19 cellular contexts compared by ENCODE assay signal in genomic region chr17:73598131-73598680, GRCh38.
"Had no signal": no experiment of that assay in that cellular context is flagged by ENCODE, and none has a peak within 500 bp of the region (broad histone marks: within the 10 kb centered on the region; RNA-seq: fewer than 3 reads in every experiment).

No MANE protein-coding gene starts in this region.

- H3K27ac Mint-ChIP-seq: stimulated activated effector memory CD8-positive, alpha-beta T cell treated with anti-CD3 and anti-CD28 coated beads, Interleukin-12 subunit alpha, Interleukin-12 subunit beta, amount 100 ng/mL, for 72 hours had no signal

- H3K36me3 Mint-ChIP-seq: activated naive CD4-positive, alpha-beta T cell treated with anti-CD3 and anti-CD28 coated beads, Interleukin-2, amount 50 U/mL, for 24 hours; stimulated activated effector memory CD8-positive, alpha-beta T cell treated with anti-CD3 and anti-CD28 coated beads, Interleukin-12 subunit alpha, Interleukin-12 subunit beta, amount 100 ng/mL, for 72 hours had no signal

- H3K4me3 Mint-ChIP-seq: activated naive CD4-positive, alpha-beta T cell treated with anti-CD3 and anti-CD28 coated beads, Interleukin-2, amount 50 U/mL, for 24 hours; activated T-cell treated with anti-CD3 and anti-CD28 coated beads, Interleukin-2, amount 50 U/mL, for 4 hours; neural crest cell; stimulated activated effector memory CD8-positive, alpha-beta T cell treated with anti-CD3 and anti-CD28 coated beads, Interleukin-12 subunit alpha, Interleukin-12 subunit beta, amount 100 ng/mL, for 72 hours had no signal

- H3K9me3 Mint-ChIP-seq: activated naive CD4-positive, alpha-beta T cell treated with anti-CD3 and anti-CD28 coated beads, Interleukin-2, amount 50 U/mL, for 24 hours; activated T-cell treated with anti-CD3 and anti-CD28 coated beads, Interleukin-2, amount 50 U/mL, for 4 hours; neural crest cell; stimulated activated effector memory CD8-positive, alpha-beta T cell treated with anti-CD3 and anti-CD28 coated beads, Interleukin-12 subunit alpha, Interleukin-12 subunit beta, amount 100 ng/mL, for 72 hours had no signal

- DNase-seq: activated CD4-positive, alpha-beta T cell treated with anti-CD3 and anti-CD28 coated beads for 1 hour; activated CD4-positive, alpha-beta T cell treated with anti-CD3 and anti-CD28 coated beads, Interleukin-2, amount 50 U/mL, for 48 hours; activated effector memory CD4-positive, alpha-beta T cell treated with Interleukin-2 at 50 U/mL for 16 hours; activated T-cell treated with anti-CD3 and anti-CD28 coated beads, Interleukin-2, amount 50 U/mL, for 4 hours; body of pancreas; central memory CD4-positive, alpha-beta T cell; colonic mucosa; islet precursor cell; pancreas; sigmoid colon; stimulated activated CD4-positive, alpha-beta T cell treated with anti-CD3 and anti-CD28 coated beads, Interleukin-1b, Interleukin-23, amount 100 ng/mL, for 48 hours; T-helper 9 cell; tibial artery; uterus had no signal

- ATAC-seq: activated T-cell treated with anti-CD3 and anti-CD28 coated beads, Interleukin-2, amount 50 U/mL, for 4 hours; body of pancreas; gastroesophageal sphincter; left lung; pancreas; stimulated activated effector memory CD8-positive, alpha-beta T cell treated with anti-CD3 and anti-CD28 coated beads, Interleukin-12 subunit alpha, Interleukin-12 subunit beta, amount 100 ng/mL, for 72 hours had no signal

- H3K27me3 Mint-ChIP-seq: activated naive CD4-positive, alpha-beta T cell treated with anti-CD3 and anti-CD28 coated beads, Interleukin-2, amount 50 U/mL, for 24 hours had no signal
